11 cellular contexts compared by ENCODE assay signal in the genomic region with DNA sequence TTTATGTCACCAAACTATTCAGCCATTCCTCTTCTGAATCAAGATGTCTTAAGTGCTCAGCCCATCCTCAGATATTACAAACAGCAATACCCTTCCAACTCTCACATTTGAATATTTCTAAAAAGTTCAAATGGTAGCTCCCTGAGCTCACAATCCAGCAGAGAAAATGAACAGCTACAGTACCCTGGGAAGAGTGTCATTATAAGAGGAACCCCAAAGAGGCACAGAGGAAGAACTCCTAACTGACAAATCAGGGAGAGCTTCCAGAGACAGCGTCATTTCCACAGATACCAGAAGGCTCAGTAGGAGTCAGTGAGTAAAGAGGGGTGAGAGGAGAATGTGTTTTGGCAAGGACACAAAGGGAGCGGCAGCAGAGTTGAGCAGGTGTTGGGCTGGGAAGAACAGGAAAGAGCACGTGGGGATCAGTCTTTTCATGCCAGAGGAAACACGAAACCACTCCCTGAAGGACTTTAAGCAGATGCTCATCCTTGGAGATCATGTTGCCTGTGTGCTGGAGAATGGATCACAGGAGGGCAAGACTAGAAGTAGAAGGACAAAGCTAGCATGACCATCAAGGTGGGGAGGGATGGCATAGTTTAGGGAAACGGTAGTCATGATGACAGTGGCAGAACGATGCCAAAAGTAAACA. TPM values are rescaled to one million over a fixed set of nuclear protein-coding genes. Genes with fewer than 3 reads are reported as not detected.
DNase-seq lines count a peak whose midpoint lies in the region; ATAC-seq lines count a peak whose summit lies in the region.
"Had no signal": no experiment of that assay in that cellular context is flagged by ENCODE, and none has a peak within 500 bp of the region (broad histone marks: within the 10 kb centered on the region; RNA-seq: fewer than 3 reads in every experiment).

No MANE protein-coding gene starts in this region.

- DNase-seq in DMS153 treated with DMSO at 0.1 percent for 48 hours (lab: John Stamatoyannopoulos, UW; ENCODE audit: unreplicated experiment) (peak; percentile 73), NCI-H146 treated with DMSO at 0.1 percent for 48 hours (lab: John Stamatoyannopoulos, UW; ENCODE audit: unreplicated experiment) (peak; percentile 84), SHP77 treated with DMSO at 0.1 percent for 48 hours (lab: John Stamatoyannopoulos, UW) (peak; percentile 91), left colon (no peak), GM19238 (ENCODE audit: insufficient read length, low spot score) (no peak)
- no peak for DNase-seq in activated naive CD4-positive, alpha-beta T cell treated with Interleukin-2 at 50 U/mL for 16 hours
- DNase-seq: activated effector memory CD4-positive, alpha-beta T cell treated with anti-CD3 and anti-CD28 coated beads, Interleukin-2, amount 50 U/mL, for 16 hours; Caco-2; tibial artery had no signal

- intact Hi-C loops in left colon (cut with DNase I, micrococcal nuclease): no loop called here

- ATAC-seq in left colon: peak; percentile 39
- ATAC-seq in HG03432 (IDR thresholded peaks at IDR 0.05; ENCODE audit: unreplicated experiment): no peak
- ATAC-seq in HG03196 (IDR thresholded peaks at IDR 0.05; ENCODE audit: unreplicated experiment): no peak

RNA-seq across cellular contexts. Expression of a gene that starts 4.3 kb away (rescaled TPM):
- total RNA-seq in left colon: 1 to 10 TPM; 2.1 to 4.6 TPM

Comparison
In these comparisons a context has a peak if more than half of its experiments do, and no peak if none do; other contexts are left out.
1. DNase-seq: peak in DMS153 treated with DMSO at 0.1 percent for 48 hours (single experiment), NCI-H146 treated with DMSO at 0.1 percent for 48 hours (single experiment) and SHP77 treated with DMSO at 0.1 percent for 48 hours (single experiment); none in left colon (0 of 2), activated naive CD4-positive, alpha-beta T cell treated with Interleukin-2 at 50 U/mL for 16 hours (single experiment) and GM19238 (single experiment).